ENCODE assay signal across 17 cellular contexts in the genomic region with DNA sequence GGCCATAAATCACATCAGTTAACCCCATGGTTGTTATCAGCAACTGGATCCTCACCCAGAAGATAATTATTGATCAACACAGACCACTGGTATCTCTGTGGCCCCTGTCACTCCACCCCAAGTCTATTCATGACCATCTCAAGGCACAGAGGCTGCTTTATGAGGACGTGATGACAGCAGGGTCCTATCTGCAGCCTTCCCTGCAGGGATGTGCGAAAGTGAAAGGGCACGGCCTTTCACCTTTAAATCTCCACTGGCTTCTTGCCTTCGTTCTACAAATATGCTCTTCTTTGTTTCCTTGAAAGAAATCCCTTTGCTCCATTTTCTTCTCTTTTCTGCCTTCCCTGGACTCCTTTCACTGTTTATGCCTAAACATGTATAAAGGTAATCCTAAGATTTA.
DNase-seq lines count a peak whose midpoint lies in the region; ATAC-seq and TF ChIP-seq lines count a peak whose summit lies in the region.
"Had no signal": no experiment of that assay in that cellular context is flagged by ENCODE, and none has a peak within 500 bp of the region (broad histone marks: within the 10 kb centered on the region; RNA-seq: fewer than 3 reads in every experiment).

No MANE protein-coding gene starts in this region.

- no peaks in the 10 kb centered on the region for H3K27me3 ChIP-seq in naive thymus-derived CD4-positive, alpha-beta T cell (ENCODE audit: control insufficient read depth in 2 of 2, insufficient read depth in 2 of 2, low read length in 2 of 2)
- H3K27me3 ChIP-seq: BLaER1 treated with 17β-estradiol and CSF1 and Interleukin-3, amounts not matched to agents 10 nM and 100 nM had no signal

- H3K27ac ChIP-seq in naive thymus-derived CD4-positive, alpha-beta T cell (ENCODE audit: low read depth, low read length), result no peak overlapping the region
- H3K27ac ChIP-seq: BLaER1 treated with 17β-estradiol and CSF1 and Interleukin-3, amounts not matched to agents 10 nM and 100 nM had no signal

- no peaks in the 10 kb centered on the region for H3K36me3 Mint-ChIP-seq in nephron progenitor cell (ENCODE audit: low read depth)
- peaks cover 7% of the 10 kb centered on the region for H3K36me3 Mint-ChIP-seq in type B pancreatic cell
- H3K36me3 Mint-ChIP-seq in naive thymus-derived CD4-positive, alpha-beta T cell, result no peaks in the 10 kb centered on the region
- H3K36me3 Mint-ChIP-seq: CD8-positive, alpha-beta memory T cell had no signal

- H3K4me3 Mint-ChIP-seq in nephron progenitor cell (no peak overlapping the region), type B pancreatic cell (peak overlapping the region; percentile 1)
- no peak overlapping the region for H3K4me3 Mint-ChIP-seq in naive thymus-derived CD4-positive, alpha-beta T cell
- H3K4me3 Mint-ChIP-seq: B cell; CD8-positive, alpha-beta memory T cell; H9 had no signal

- CTCF ChIA-PET in naive thymus-derived CD4-positive, alpha-beta T cell (lab: Charles Lee), result no interaction called here

- peak; percentile 58 for ATAC-seq in HG03432 (IDR thresholded peaks at IDR 0.05; ENCODE audit: unreplicated experiment)
- no peak for ATAC-seq in naive thymus-derived CD4-positive, alpha-beta T cell
- ATAC-seq: HepG2 had no signal

- H3K9me3 ChIP-seq in naive thymus-derived CD4-positive, alpha-beta T cell (ENCODE audit: control insufficient read depth in 2 of 3, low read length in 3 of 3), result no peaks in the 10 kb centered on the region
- H3K9me3 ChIP-seq: BLaER1 treated with 17β-estradiol and CSF1 and Interleukin-3, amounts not matched to agents 10 nM and 100 nM had no signal

- peaks cover 10% of the 10 kb centered on the region for H3K27me3 Mint-ChIP-seq in nephron progenitor cell (ENCODE audit: low read depth, poor library complexity)
- no peaks in the 10 kb centered on the region for H3K27me3 Mint-ChIP-seq in type B pancreatic cell
- peaks cover 0 to 8% (median 0%) of the 10 kb centered on the region in 5 donors for H3K27me3 Mint-ChIP-seq in naive thymus-derived CD4-positive, alpha-beta T cell
- H3K27me3 Mint-ChIP-seq: B cell; CD8-positive, alpha-beta memory T cell had no signal

- peak; percentile 60 for DNase-seq in ecto neural progenitor cell (ENCODE audit: low spot score)
- no peak for DNase-seq in nephron progenitor cell
- DNase-seq in type B pancreatic cell (ENCODE audit: extremely low spot score, unreplicated experiment), result no peak
- no peak for DNase-seq in central memory CD4-positive, alpha-beta T cell
- DNase-seq in GM10266 (ENCODE audit: extremely low spot score), result no peak
- DNase-seq in naive thymus-derived CD4-positive, alpha-beta T cell, result no peak
- DNase-seq: CD8-positive, alpha-beta memory T cell; COR-L47; DMS 273 treated with DMSO at 0.1 percent for 48 hours; DMS53; DND-41; EL; H9 had no signal

- H3K4me3 ChIP-seq in naive thymus-derived CD4-positive, alpha-beta T cell (ENCODE audit: low read length), result no peak overlapping the region
- H3K4me3 ChIP-seq: BLaER1 treated with 17β-estradiol and CSF1 and Interleukin-3, amounts not matched to agents 10 nM and 100 nM had no signal

- no peaks in the 10 kb centered on the region for H3K36me3 ChIP-seq in naive thymus-derived CD4-positive, alpha-beta T cell (ENCODE audit: control insufficient read depth in 2 of 3, insufficient read depth in 3 of 3, low read length in 3 of 3)
- H3K36me3 ChIP-seq: BLaER1 treated with 17β-estradiol and CSF1 and Interleukin-3, amounts not matched to agents 10 nM and 100 nM had no signal

- TF ChIP-seq CTCF in nephron progenitor cell (IDR thresholded peaks at IDR 0.05), result no peak
- no peak for TF ChIP-seq CTCF in type B pancreatic cell (conservative IDR thresholded peaks at IDR 0.05)
- TF ChIP-seq CTCF in GM10266 (IDR thresholded peaks at IDR 0.05; ENCODE audit: control insufficient read depth, insufficient read depth, low read depth, missing control alignments), result no peak

- H3K4me1 Mint-ChIP-seq in nephron progenitor cell, result peaks cover 69% of the 10 kb centered on the region
- H3K4me1 Mint-ChIP-seq in type B pancreatic cell (ENCODE audit: unreplicated experiment), result peaks cover 39% of the 10 kb centered on the region
- H3K4me1 Mint-ChIP-seq in naive thymus-derived CD4-positive, alpha-beta T cell, result no peaks in the 10 kb centered on the region
- H3K4me1 Mint-ChIP-seq: B cell; CD8-positive, alpha-beta memory T cell had no signal

- intact Hi-C loops in naive thymus-derived CD4-positive, alpha-beta T cell (cut with micrococcal nuclease), result no loop called here

- H3K27ac Mint-ChIP-seq in nephron progenitor cell (peak overlapping the region; percentile 14), type B pancreatic cell (no peak overlapping the region)
- no peak overlapping the region for H3K27ac Mint-ChIP-seq in naive thymus-derived CD4-positive, alpha-beta T cell
- H3K27ac Mint-ChIP-seq: B cell; CD8-positive, alpha-beta memory T cell; H9 had no signal

- POLR2A ChIA-PET in naive thymus-derived CD4-positive, alpha-beta T cell (lab: Charles Lee), result no interaction called here

- H3K4me1 ChIP-seq in naive thymus-derived CD4-positive, alpha-beta T cell (ENCODE audit: control insufficient read depth in 2 of 2, insufficient read depth in 2 of 2, low read length in 2 of 2), result no peaks in the 10 kb centered on the region
- H3K4me1 ChIP-seq: BLaER1 treated with 17β-estradiol and CSF1 and Interleukin-3, amounts not matched to agents 10 nM and 100 nM had no signal

- peaks cover 8% of the 10 kb centered on the region for H3K9me3 Mint-ChIP-seq in nephron progenitor cell
- peaks cover 4% of the 10 kb centered on the region for H3K9me3 Mint-ChIP-seq in type B pancreatic cell
- H3K9me3 Mint-ChIP-seq in naive thymus-derived CD4-positive, alpha-beta T cell, result peaks cover 0 to 6% (median 0%) of the 10 kb centered on the region in 11 donors
- H3K9me3 Mint-ChIP-seq: H9 had no signal
